21 cellular contexts compared by ENCODE assay signal in genomic region chr3:144463916-144464315, GRCh38.
"Had no signal": no experiment of that assay in that cellular context is flagged by ENCODE, and none has a peak within 500 bp of the region (broad histone marks: within the 10 kb centered on the region; RNA-seq: fewer than 3 reads in every experiment).

No MANE protein-coding gene starts in this region.

- FAIRE-seq: astrocyte, bronchial epithelial cell, islet of Langerhans had no signal

- H3K36me3 Mint-ChIP-seq: activated naive CD4-positive, alpha-beta T cell treated with anti-CD3 and anti-CD28 coated beads, Interleukin-2, amount 50 U/mL, for 24 hours; naive B cell; stimulated activated memory B cell treated with anti-CD40 and anti-IgM and Interleukin-4, amounts not matched to agents 10 μg/mL and 1 μg/mL and 100 μg/mL, for 72 hours; type B pancreatic cell had no signal

- H3K27me3 Mint-ChIP-seq: dendritic cell treated with granulocyte-macrophage colony-stimulating factor and Interleukin-4, amounts not matched to agents 40 ng/mL and 50 ng/mL, for 4 days; naive B cell; stimulated activated memory B cell treated with anti-CD40 and anti-IgM and Interleukin-4, amounts not matched to agents 10 μg/mL and 1 μg/mL and 100 μg/mL, for 72 hours; type B pancreatic cell had no signal

- DNase-seq: activated CD4-positive, alpha-beta T cell treated with anti-CD3 and anti-CD28 coated beads, Interleukin-2, amount 50 U/mL, for 4 hours; activated gamma-delta T cell; adrenal gland; effector CD8-positive, alpha-beta T cell; hippocampal formation; left cardiac atrium; mesenchymal stem cell; mucosa of descending colon; naive B cell; ovary; stimulated activated CD4-positive, alpha-beta T cell treated with anti-CD3 and anti-CD28 coated beads, Interleukin-4, amount 100 ng/mL, for 24 hours; testis had no signal

- H3K27ac Mint-ChIP-seq: activated naive CD4-positive, alpha-beta T cell treated with anti-CD3 and anti-CD28 coated beads, Interleukin-2, amount 50 U/mL, for 24 hours; dendritic cell treated with granulocyte-macrophage colony-stimulating factor and Interleukin-4, amounts not matched to agents 40 ng/mL and 50 ng/mL, for 4 days; stimulated activated memory B cell treated with anti-CD40 and anti-IgM and Interleukin-4, amounts not matched to agents 10 μg/mL and 1 μg/mL and 100 μg/mL, for 72 hours; type B pancreatic cell had no signal

- H3K36me3 ChIP-seq: adrenal gland, ovary had no signal

- ATAC-seq: esophagus mucosa; left cardiac atrium; mucosa of descending colon; sciatic nerve; stimulated activated memory B cell treated with anti-CD40 and anti-IgM and Interleukin-4, amounts not matched to agents 10 μg/mL and 1 μg/mL and 100 μg/mL, for 72 hours had no signal

- H3K4me1 ChIP-seq: adrenal gland, testis had no signal

- H3K9me3 Mint-ChIP-seq: activated naive CD4-positive, alpha-beta T cell treated with anti-CD3 and anti-CD28 coated beads, Interleukin-2, amount 50 U/mL, for 24 hours; dendritic cell treated with granulocyte-macrophage colony-stimulating factor and Interleukin-4, amounts not matched to agents 40 ng/mL and 50 ng/mL, for 4 days; naive B cell; stimulated activated memory B cell treated with anti-CD40 and anti-IgM and Interleukin-4, amounts not matched to agents 10 μg/mL and 1 μg/mL and 100 μg/mL, for 72 hours; type B pancreatic cell had no signal

- H3K4me3 ChIP-seq: adrenal gland, mucosa of descending colon, ovary, testis had no signal

- H3K4me1 Mint-ChIP-seq: activated naive CD4-positive, alpha-beta T cell treated with anti-CD3 and anti-CD28 coated beads, Interleukin-2, amount 50 U/mL, for 24 hours; naive B cell; stimulated activated memory B cell treated with anti-CD40 and anti-IgM and Interleukin-4, amounts not matched to agents 10 μg/mL and 1 μg/mL and 100 μg/mL, for 72 hours had no signal

- H3K9me3 ChIP-seq: adrenal gland, mucosa of descending colon, ovary, testis had no signal

- H3K27me3 ChIP-seq: adrenal gland, ovary, testis had no signal

- H3K27ac ChIP-seq: adrenal gland, ovary, testis had no signal

- H3K4me3 Mint-ChIP-seq: activated naive CD4-positive, alpha-beta T cell treated with anti-CD3 and anti-CD28 coated beads, Interleukin-2, amount 50 U/mL, for 24 hours; dendritic cell treated with granulocyte-macrophage colony-stimulating factor and Interleukin-4, amounts not matched to agents 40 ng/mL and 50 ng/mL, for 4 days; naive B cell; stimulated activated memory B cell treated with anti-CD40 and anti-IgM and Interleukin-4, amounts not matched to agents 10 μg/mL and 1 μg/mL and 100 μg/mL, for 72 hours; type B pancreatic cell had no signal
